In genomic region chr15:68229386-68230156, GRCh38 we compare ENCODE assay signal across 8 cellular contexts. TPM values are rescaled to one million over a fixed set of nuclear protein-coding genes. Genes with fewer than 3 reads are reported as not detected.
DNase-seq lines count a peak whose midpoint lies in the region; ATAC-seq and TF ChIP-seq lines count a peak whose summit lies in the region.

CLN6 (minus strand) TSS chr15:68229728; CDS start chr15:68229584, 144 bp downstream.

- DNase-seq in AG08396 (ENCODE audit: low spot score), result peak; percentile 98
- DNase-seq in NCI-H510A (lab: John Stamatoyannopoulos, UW), result peak; percentile 65
- peak; percentile 88 for DNase-seq in activated CD4-positive, alpha-beta T cell treated with anti-CD3 and anti-CD28 coated beads for 36 hours
- DNase-seq in choroid plexus epithelial cell (ENCODE audit: low read depth), result peak; percentile 86
- peak; percentile 56 to 83 (median 76) for DNase-seq in stimulated activated CD4-positive, alpha-beta T cell treated with anti-CD3 and anti-CD28 coated beads, Interleukin-1b, Interleukin-23, amount 100 ng/mL, for 24 hours (ENCODE audit: low read depth in 4 of 4, low spot score in 1 of 4)

- intact Hi-C loops in activated CD4-positive, alpha-beta T cell treated with anti-CD3 and anti-CD28 coated beads for 36 hours (cut with DNase I, micrococcal nuclease), result loop anchor here (1.0 to 5.0 kb wide), 8 partner anchors 27 to 708 kb away; partner anchors contain the start of genes PIAS1 (in 2 of the 2), C15orf61 (in 1 of the 2), FEM1B (in 1 of the 2) and RNU6-1 (in 1 of the 2)

- CTCF ChIA-PET in activated CD4-positive, alpha-beta T cell treated with anti-CD3 and anti-CD28 coated beads for 36 hours (lab: Charles Lee), result interaction anchor here (0.8 to 1.6 kb wide), 5 partner anchors 24 to 337 kb away, joined by 3 to 6 read pairs (median 4); no protein-coding TSS in a partner anchor

- ATAC-seq in GM19023 (IDR thresholded peaks at IDR 0.05; ENCODE audit: unreplicated experiment) (peak; percentile 73), HG03175 (IDR thresholded peaks at IDR 0.05; ENCODE audit: unreplicated experiment) (peak; percentile 74)
- ATAC-seq in activated CD4-positive, alpha-beta T cell treated with anti-CD3 and anti-CD28 coated beads for 36 hours, result peak; percentile 88

- peak within 1 kb of the TSS; percentile 77 for H3K4me3 ChIP-seq in choroid plexus epithelial cell (ENCODE audit: low read depth, low read length)

- peaks cover 47% of the 10 kb centered on the region for H3K4me1 Mint-ChIP-seq in activated CD4-positive, alpha-beta T cell treated with anti-CD3 and anti-CD28 coated beads for 36 hours

- peaks cover 16% of the 10 kb centered on the region for H3K36me3 Mint-ChIP-seq in activated CD4-positive, alpha-beta T cell treated with anti-CD3 and anti-CD28 coated beads for 36 hours (ENCODE audit: low read depth)

- H3K4me3 Mint-ChIP-seq in activated CD4-positive, alpha-beta T cell treated with anti-CD3 and anti-CD28 coated beads for 36 hours, result peak within 1 kb of the TSS; percentile 99

- POLR2A ChIA-PET in activated CD4-positive, alpha-beta T cell treated with anti-CD3 and anti-CD28 coated beads for 36 hours (lab: Charles Lee), result interaction anchor here (0.5 to 3.6 kb wide), 6 partner anchors 11 to 709 kb away, joined by 3 to 18 read pairs (median 8); partner anchors contain the start of genes C15orf61, FEM1B and PIAS1

- TF ChIP-seq CTCF in choroid plexus epithelial cell (conservative IDR thresholded peaks at IDR 0.05; ENCODE audit: low read depth, low read length), result no peak

- H3K27ac ChIP-seq in layer of hippocampus (ENCODE audit: low read depth, low read length), result peak within 1 kb of the TSS; percentile 81

- peak within 1 kb of the TSS; percentile 95 for H3K27ac Mint-ChIP-seq in activated CD4-positive, alpha-beta T cell treated with anti-CD3 and anti-CD28 coated beads for 36 hours

- no peaks in the 10 kb centered on the region for H3K27me3 ChIP-seq in layer of hippocampus (ENCODE audit: control insufficient read depth, insufficient read depth, low read length)

- H3K9me3 Mint-ChIP-seq in activated CD4-positive, alpha-beta T cell treated with anti-CD3 and anti-CD28 coated beads for 36 hours (ENCODE audit: low read depth), result no peaks in the 10 kb centered on the region

- no peaks in the 10 kb centered on the region for H3K27me3 Mint-ChIP-seq in activated CD4-positive, alpha-beta T cell treated with anti-CD3 and anti-CD28 coated beads for 36 hours

RNA-seq across cellular contexts. Expression of gene CLN6, which starts in this region (rescaled TPM):
- 10 to 100 TPM; 45.1 to 48.2 TPM for total RNA-seq in activated CD4-positive, alpha-beta T cell treated with anti-CD3 and anti-CD28 coated beads for 36 hours

Comparison
In these comparisons a context has a peak if more than half of its experiments do, and no peak if none do; other contexts are left out.
1. Peak in every context shown above with its lines: DNase-seq, ATAC-seq, H3K4me3 ChIP-seq and H3K27ac ChIP-seq.